In genomic region chr12:121983546-121984205, GRCh38 we compare ENCODE assay signal across 20 cellular contexts.
DNase-seq lines count a peak whose midpoint lies in the region; ATAC-seq and TF ChIP-seq lines count a peak whose summit lies in the region.
"Had no signal": no experiment of that assay in that cellular context is flagged by ENCODE, and none has a peak within 500 bp of the region (broad histone marks: within the 10 kb centered on the region; RNA-seq: fewer than 3 reads in every experiment).

No MANE protein-coding gene starts in this region.

- TF ChIP-seq CTCF in HEK293 (tag by site-specific recombination; IDR thresholded peaks at IDR 0.05) (no peak), fibroblast of pulmonary artery (IDR thresholded peaks at IDR 0.05; ENCODE audit: low read length, missing control alignments) (no peak)

- no peaks in the 10 kb centered on the region for H3K36me3 ChIP-seq in HEK293 (ENCODE audit: control insufficient read depth in 2 of 2, insufficient read depth in 1 of 2, low read length in 2 of 2)
- H3K36me3 ChIP-seq: heart right ventricle, ovary, stomach, upper lobe of right lung had no signal

- POLR2A ChIA-PET in HEK293 (lab: Yijun Ruan, JAX) = no interaction called here

- H3K9me3 ChIP-seq in HEK293 (ENCODE audit: control insufficient read depth, insufficient read depth, low read depth, low read length) = no peaks in the 10 kb centered on the region
- H3K9me3 ChIP-seq: heart right ventricle, ovary, stomach, upper lobe of right lung had no signal

- H3K4me3 ChIP-seq in HEK293 (ENCODE audit: low read depth, low read length) (no peak overlapping the region), fibroblast of pulmonary artery (replicated peaks; ENCODE audit: low read depth, low read length) (no peak overlapping the region)
- H3K4me3 ChIP-seq: GM23248, heart right ventricle, K562, ovary, stomach, upper lobe of right lung had no signal

- CTCF ChIA-PET in HEK293 (lab: Yijun Ruan, JAX) = interaction anchor here (0.6 kb wide), 1 partner anchor 571 kb away, joined by 3 read pairs; no protein-coding TSS in a partner anchor

- ATAC-seq in HG03439 (IDR thresholded peaks at IDR 0.05; ENCODE audit: unreplicated experiment) = no peak
- ATAC-seq: heart right ventricle, K562, upper lobe of right lung had no signal

- no peaks in the 10 kb centered on the region for H3K4me1 ChIP-seq in HEK293 (ENCODE audit: control insufficient read depth, insufficient read depth, low read length)
- H3K4me1 ChIP-seq: stomach, upper lobe of right lung had no signal

- no peak overlapping the region for H3K27ac ChIP-seq in HEK293 (ENCODE audit: extremely low read depth, low read depth, low read length)
- H3K27ac ChIP-seq: GM23248, heart right ventricle, ovary, stomach, upper lobe of right lung had no signal

- DNase-seq in NOMO-1 treated with DMSO at 0.1 percent for 48 hours (lab: John Stamatoyannopoulos, UW; ENCODE audit: unreplicated experiment) (peak; percentile 43), fibroblast of pulmonary artery (ENCODE audit: low read depth) (peak; percentile 38), retina (peak; percentile 48), NCI-H1048 (lab: John Stamatoyannopoulos, UW) (no peak), amniotic stem cell (lab: John Stamatoyannopoulos, UW) (no peak)
- DNase-seq: activated CD4-positive, alpha-beta T cell treated with anti-CD3 and anti-CD28 coated beads, Interleukin-2, amount 50 U/mL, for 48 hours; activated naive CD4-positive, alpha-beta T cell treated with anti-CD3 and anti-CD28 coated beads for 36 hours; AML-193; endodermal cell; GM23248; heart right ventricle; NCI-H1417; NCI-H2171 treated with DMSO at 0.1 percent for 48 hours; ovary; stomach; T-helper 1 cell; upper lobe of right lung had no signal

TF ChIP-seq in HEK293, 187 proteins besides CTCF, POLR2A, EP300 and RAD21:
- no peak for TF ChIP-seq ZBTB44 (tag by site-specific recombination; IDR thresholded peaks at IDR 0.05)
- TF ChIP-seq, protein P1, sequence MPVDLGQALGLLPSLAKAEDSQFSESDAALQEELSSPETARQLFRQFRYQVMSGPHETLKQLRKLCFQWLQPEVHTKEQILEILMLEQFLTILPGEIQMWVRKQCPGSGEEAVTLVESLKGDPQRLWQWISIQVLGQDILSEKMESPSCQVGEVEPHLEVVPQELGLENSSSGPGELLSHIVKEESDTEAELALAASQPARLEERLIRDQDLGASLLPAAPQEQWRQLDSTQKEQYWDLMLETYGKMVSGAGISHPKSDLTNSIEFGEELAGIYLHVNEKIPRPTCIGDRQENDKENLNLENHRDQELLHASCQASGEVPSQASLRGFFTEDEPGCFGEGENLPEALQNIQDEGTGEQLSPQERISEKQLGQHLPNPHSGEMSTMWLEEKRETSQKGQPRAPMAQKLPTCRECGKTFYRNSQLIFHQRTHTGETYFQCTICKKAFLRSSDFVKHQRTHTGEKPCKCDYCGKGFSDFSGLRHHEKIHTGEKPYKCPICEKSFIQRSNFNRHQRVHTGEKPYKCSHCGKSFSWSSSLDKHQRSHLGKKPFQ (tag by site-specific recombination; IDR thresholded peaks at IDR 0.05) = peak; percentile 85

Comparison
In these comparisons a context has a peak if more than half of its experiments do, and no peak if none do; other contexts are left out.
1. DNase-seq: peak in NOMO-1 treated with DMSO at 0.1 percent for 48 hours (single experiment), fibroblast of pulmonary artery (single experiment) and retina (single experiment); none in NCI-H1048 (single experiment) and amniotic stem cell (single experiment).